23 cellular contexts compared by ENCODE assay signal in genomic region chr14:56933446-56933845, GRCh38.
"Had no signal": no experiment of that assay in that cellular context is flagged by ENCODE, and none has a peak within 500 bp of the region (broad histone marks: within the 10 kb centered on the region; RNA-seq: fewer than 3 reads in every experiment).

No MANE protein-coding gene starts in this region.

- H3K27ac ChIP-seq: adrenal gland, ascending aorta, brain microvascular endothelial cell, esophagus muscularis mucosa, left ventricle myocardium inferior, sigmoid colon, transverse colon, uterus had no signal

- ATAC-seq: activated CD4-positive, alpha-beta T cell treated with anti-CD3 and anti-CD28 coated beads for 36 hours; activated T-cell treated with anti-CD3 and anti-CD28 coated beads, Interleukin-2, amount 50 U/mL, for 4 hours; effector memory CD8-positive, alpha-beta T cell; naive thymus-derived CD8-positive, alpha-beta T cell; stimulated activated naive B cell treated with anti-CD40 and anti-IgM and Interleukin-4, amounts not matched to agents 10 μg/mL and 1 μg/mL and 100 μg/mL, for 72 hours had no signal

- H3K4me1 ChIP-seq: adrenal gland, ascending aorta, esophagus muscularis mucosa, left ventricle myocardium inferior, sigmoid colon, transverse colon, uterus had no signal

- H3K4me2 ChIP-seq: smooth muscle cell had no signal

- H3K4me3 ChIP-seq: adrenal gland, ascending aorta, esophagus muscularis mucosa, left ventricle myocardium inferior, sigmoid colon, smooth muscle cell, transverse colon, uterus had no signal

- DNase-seq: activated B cell treated with CpG ODN at 0.5 μM for 24 hours; activated CD4-positive, alpha-beta T cell treated with anti-CD3 and anti-CD28 coated beads for 36 hours; activated CD4-positive, alpha-beta T cell treated with anti-CD3 and anti-CD28 coated beads, Interleukin-2, amount 50 U/mL, for 4 hours; activated CD8-positive, alpha-beta memory T cell treated with anti-CD3 and anti-CD28 coated beads, Interleukin-2, amount 50 U/mL, for 48 hours; activated naive CD4-positive, alpha-beta T cell; activated T-cell treated with anti-CD3 and anti-CD28 coated beads, Interleukin-2, amount 50 U/mL, for 4 hours; adrenal gland; brain microvascular endothelial cell; central memory CD4-positive, alpha-beta T cell; dermis blood vessel endothelial cell; effector memory CD8-positive, alpha-beta T cell; hypothalamus; left ventricle myocardium inferior; naive thymus-derived CD8-positive, alpha-beta T cell; retina; sigmoid colon; stimulated activated CD4-positive, alpha-beta T cell treated with anti-CD3 and anti-CD28 coated beads, Interleukin-15, amount 100 ng/mL, for 24 hours; stimulated activated naive B cell treated with anti-CD40 and anti-IgM and Interleukin-4, amounts not matched to agents 10 μg/mL and 1 μg/mL and 100 μg/mL, for 72 hours; transverse colon; uterus had no signal

- H3K9me3 ChIP-seq: adrenal gland, ascending aorta, esophagus muscularis mucosa, left ventricle myocardium inferior, sigmoid colon, transverse colon, uterus had no signal

- H3K36me3 ChIP-seq: adrenal gland, ascending aorta, brain microvascular endothelial cell, esophagus muscularis mucosa, left ventricle myocardium inferior, sigmoid colon, transverse colon, uterus had no signal

- H3K27me3 ChIP-seq: adrenal gland, ascending aorta, brain microvascular endothelial cell, esophagus muscularis mucosa, sigmoid colon, transverse colon, uterus had no signal
